In the genomic region with DNA sequence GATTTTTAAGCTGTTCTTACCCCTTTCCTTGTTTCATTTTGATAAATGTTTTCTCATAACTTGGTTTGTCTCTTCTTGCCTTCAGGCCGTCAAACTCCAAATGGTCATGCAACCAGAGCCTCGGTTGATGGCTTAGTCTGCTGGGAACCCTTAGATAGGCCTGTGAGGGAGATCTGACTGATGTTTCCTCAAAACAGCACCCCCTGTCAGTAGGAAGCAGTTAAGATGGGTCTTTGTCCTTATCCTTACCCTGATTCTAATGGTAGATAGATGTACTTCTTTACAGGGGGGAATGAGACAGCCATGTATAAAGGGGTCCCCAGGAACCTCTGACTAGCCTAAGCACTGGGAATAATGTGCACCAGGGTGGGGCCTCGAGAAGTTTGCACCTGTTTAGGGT, we compare ENCODE assay signal across 25 cellular contexts. TPM values are rescaled to one million over a fixed set of nuclear protein-coding genes. Genes with fewer than 3 reads are reported as not detected.
DNase-seq lines count a peak whose midpoint lies in the region; ATAC-seq and TF ChIP-seq lines count a peak whose summit lies in the region.
"Had no signal": no experiment of that assay in that cellular context is flagged by ENCODE, and none has a peak within 500 bp of the region (broad histone marks: within the 10 kb centered on the region; RNA-seq: fewer than 3 reads in every experiment).

No MANE protein-coding gene starts in this region.

- H3K4me3 Mint-ChIP-seq in CD14-positive monocyte: no peak overlapping the region
- H3K4me3 Mint-ChIP-seq: CD8-positive, alpha-beta T cell; T-helper 1 cell treated with Interleukin-12 subunit alpha and Interleukin-12 subunit beta and Interleukin-4 antibody, amounts not matched to agents 30 μg/mL and 1 μg/mL, for 36 hours had no signal

- no peak overlapping the region for H3K27ac ChIP-seq in suprapubic skin
- H3K27ac ChIP-seq: BLaER1 treated with 17β-estradiol and CSF1 and Interleukin-3, amounts not matched to agents 10 nM and 100 nM; SJSA1 had no signal

- H3K36me3 Mint-ChIP-seq in CD14-positive monocyte: no peaks in the 10 kb centered on the region
- no peaks in the 10 kb centered on the region for H3K36me3 Mint-ChIP-seq in activated naive CD4-positive, alpha-beta T cell treated with anti-CD3 and anti-CD28 coated beads, Interleukin-2, amount 50 U/mL, for 72 hours
- H3K36me3 Mint-ChIP-seq: CD8-positive, alpha-beta T cell had no signal

- H3K4me3 ChIP-seq in Jurkat, Clone E6-1 (ENCODE audit: low read length): no peak overlapping the region
- no peak overlapping the region for H3K4me3 ChIP-seq in suprapubic skin
- H3K4me3 ChIP-seq: BLaER1 treated with 17β-estradiol and CSF1 and Interleukin-3, amounts not matched to agents 10 nM and 100 nM; SJSA1 had no signal

- no peaks in the 10 kb centered on the region for H3K27me3 ChIP-seq in suprapubic skin
- H3K27me3 ChIP-seq: BLaER1 treated with 17β-estradiol and CSF1 and Interleukin-3, amounts not matched to agents 10 nM and 100 nM; SJSA1 had no signal

- DNase-seq in DMS53 (lab: John Stamatoyannopoulos, UW) (peak; percentile 1), DMS53 treated with DMSO at 0.1 percent for 48 hours (lab: John Stamatoyannopoulos, UW; ENCODE audit: unreplicated experiment) (no peak), SK-MEL-5 (ENCODE audit: low read depth, low spot score) (peak; percentile 25), iPS DF 4.7 (ENCODE audit: extremely low read depth, low spot score) (peak; percentile 11), CD14-positive monocyte (ENCODE audit: low spot score) (no peak), suprapubic skin (ENCODE audit: low spot score in 2 of 2) (no peak)
- peak; percentile 7 for DNase-seq in Jurkat, Clone E6-1 (ENCODE audit: low read depth, low spot score)
- DNase-seq in activated naive CD4-positive, alpha-beta T cell treated with anti-CD3 and anti-CD28 coated beads, Interleukin-2, amount 50 U/mL, for 72 hours (ENCODE audit: low spot score in 2 of 2): no peak
- DNase-seq: 8988T; Calu3; CD8-positive, alpha-beta T cell; DMS79; GOT3; Kasumi-1; NCI-H1048; NCI-H1417 treated with DMSO at 0.1 percent for 48 hours; NCI-H187; NCI-H2107; NCI-H446 treated with DMSO at 0.1 percent for 48 hours; NCI-H526 treated with DMSO at 0.1 percent for 48 hours; OCI-M1 had no signal

- 39% methylated on average over 3 of the region's 3 CpGs for WGBS in suprapubic skin

- intact Hi-C loops in CD14-positive monocyte (cut with micrococcal nuclease): no loop called here

- H3K4me1 Mint-ChIP-seq in CD14-positive monocyte: no peaks in the 10 kb centered on the region

- H3K27ac Mint-ChIP-seq in CD14-positive monocyte: no peak overlapping the region
- H3K27ac Mint-ChIP-seq in activated naive CD4-positive, alpha-beta T cell treated with anti-CD3 and anti-CD28 coated beads, Interleukin-2, amount 50 U/mL, for 72 hours: no peak overlapping the region
- H3K27ac Mint-ChIP-seq: CD8-positive, alpha-beta T cell; T-helper 1 cell treated with Interleukin-12 subunit alpha and Interleukin-12 subunit beta and Interleukin-4 antibody, amounts not matched to agents 30 μg/mL and 1 μg/mL, for 36 hours had no signal

- H3K4me1 ChIP-seq in suprapubic skin: no peaks in the 10 kb centered on the region
- H3K4me1 ChIP-seq: SJSA1 had no signal

- no peak for ATAC-seq in activated naive CD4-positive, alpha-beta T cell treated with anti-CD3 and anti-CD28 coated beads, Interleukin-2, amount 50 U/mL, for 72 hours
- ATAC-seq: CD8-positive, alpha-beta T cell had no signal

- H3K27me3 Mint-ChIP-seq in CD14-positive monocyte (ENCODE audit: low read depth in 3 of 3): peaks cover 0 to 2% (median 0%) of the 10 kb centered on the region in 3 donors

- no peaks in the 10 kb centered on the region for H3K36me3 ChIP-seq in suprapubic skin
- H3K36me3 ChIP-seq: BLaER1 treated with 17β-estradiol and CSF1 and Interleukin-3, amounts not matched to agents 10 nM and 100 nM; SJSA1 had no signal

- no peak for TF ChIP-seq EP300 in suprapubic skin (IDR thresholded peaks at IDR 0.05)

- peaks cover 2 to 28% (median 21%) of the 10 kb centered on the region in 7 donors for H3K9me3 Mint-ChIP-seq in CD14-positive monocyte
- H3K9me3 Mint-ChIP-seq in activated naive CD4-positive, alpha-beta T cell treated with anti-CD3 and anti-CD28 coated beads, Interleukin-2, amount 50 U/mL, for 72 hours: peaks cover 0 to 19% of the 10 kb centered on the region in 2 donors
- H3K9me3 Mint-ChIP-seq: CD8-positive, alpha-beta T cell; T-helper 1 cell treated with Interleukin-12 subunit alpha and Interleukin-12 subunit beta and Interleukin-4 antibody, amounts not matched to agents 30 μg/mL and 1 μg/mL, for 36 hours had no signal

- in situ Hi-C loops in SK-MEL-5 (cut with HindIII; ENCODE audit: low pct_unique_long_range_greater_than_20kb, low sequenced_read_pairs): no loop called here

- no peaks in the 10 kb centered on the region for H3K9me3 ChIP-seq in suprapubic skin
- H3K9me3 ChIP-seq: BLaER1 treated with 17β-estradiol and CSF1 and Interleukin-3, amounts not matched to agents 10 nM and 100 nM; SJSA1 had no signal

- no peak for TF ChIP-seq CTCF in CD14-positive monocyte (IDR thresholded peaks at IDR 0.05)
- TF ChIP-seq CTCF in suprapubic skin (IDR thresholded peaks at IDR 0.05): no peak

- TF ChIP-seq POLR2A in suprapubic skin (IDR thresholded peaks at IDR 0.05): no peak

RNA-seq across cellular contexts. Expression of a gene that starts 16.3 kb away (rescaled TPM):
- polyA plus RNA-seq in Jurkat, Clone E6-1 (2012; ENCODE audit: insufficient read depth, insufficient read length): not detected
- not detected in 2 replicates for total RNA-seq in SK-MEL-5 (2014; rRNA removed; shearing (Covaris generic))
- polyA plus RNA-seq in SK-MEL-5 (2015; cell fraction: cytosol; rRNA removed): not detected in 2 replicates
- not detected in 2 replicates for polyA plus RNA-seq in SK-MEL-5 (2015; cell fraction: nucleus; rRNA removed)
- polyA plus RNA-seq in CD14-positive monocyte: not detected
- total RNA-seq in activated naive CD4-positive, alpha-beta T cell treated with anti-CD3 and anti-CD28 coated beads, Interleukin-2, amount 50 U/mL, for 72 hours: not detected
- not detected for total RNA-seq in suprapubic skin
- total RNA-seq: Calu3; CD8-positive, alpha-beta T cell; MCF 10A; SJSA1 had no signal

RNA-seq across cellular contexts. Expression of a gene that starts 27.3 kb away (rescaled TPM):
- polyA plus RNA-seq in Jurkat, Clone E6-1 (2012; ENCODE audit: insufficient read depth, insufficient read length): not detected
- not detected in 2 replicates for total RNA-seq in SK-MEL-5 (2014; rRNA removed; shearing (Covaris generic))
- not detected in 2 replicates for polyA plus RNA-seq in SK-MEL-5 (2015; cell fraction: cytosol; rRNA removed)
- polyA plus RNA-seq in SK-MEL-5 (2015; cell fraction: nucleus; rRNA removed): not detected in 2 replicates
- not detected for polyA plus RNA-seq in CD14-positive monocyte
- not detected for total RNA-seq in activated naive CD4-positive, alpha-beta T cell treated with anti-CD3 and anti-CD28 coated beads, Interleukin-2, amount 50 U/mL, for 72 hours
- total RNA-seq in suprapubic skin: not detected
- total RNA-seq: Calu3; CD8-positive, alpha-beta T cell; MCF 10A; SJSA1 had no signal

RNA-seq across cellular contexts. Expression of a gene that starts 33.0 kb away (rescaled TPM):
- polyA plus RNA-seq in Jurkat, Clone E6-1 (2012; ENCODE audit: insufficient read depth, insufficient read length): not detected
- not detected in 2 replicates for total RNA-seq in SK-MEL-5 (2014; rRNA removed; shearing (Covaris generic))
- not detected in 2 replicates for polyA plus RNA-seq in SK-MEL-5 (2015; cell fraction: cytosol; rRNA removed)
- not detected in 2 replicates for polyA plus RNA-seq in SK-MEL-5 (2015; cell fraction: nucleus; rRNA removed)
- polyA plus RNA-seq in CD14-positive monocyte: not detected
- under 1 TPM in 1 of 2 donors, not detected in 1; 0.02 TPM for total RNA-seq in activated naive CD4-positive, alpha-beta T cell treated with anti-CD3 and anti-CD28 coated beads, Interleukin-2, amount 50 U/mL, for 72 hours
- not detected for total RNA-seq in suprapubic skin
- total RNA-seq: CD8-positive, alpha-beta T cell; MCF 10A; SJSA1 had no signal

RNA-seq across cellular contexts. Expression of a gene that starts 52.2 kb away (rescaled TPM):
- polyA plus RNA-seq in Jurkat, Clone E6-1 (2012; ENCODE audit: insufficient read depth, insufficient read length): not detected
- not detected in 2 replicates for total RNA-seq in SK-MEL-5 (2014; rRNA removed; shearing (Covaris generic))
- not detected in 2 replicates for polyA plus RNA-seq in SK-MEL-5 (2015; cell fraction: cytosol; rRNA removed)
- not detected in 2 replicates for polyA plus RNA-seq in SK-MEL-5 (2015; cell fraction: nucleus; rRNA removed)
- not detected for polyA plus RNA-seq in CD14-positive monocyte
- total RNA-seq in activated naive CD4-positive, alpha-beta T cell treated with anti-CD3 and anti-CD28 coated beads, Interleukin-2, amount 50 U/mL, for 72 hours: not detected
- not detected for total RNA-seq in suprapubic skin
- total RNA-seq: Calu3; CD8-positive, alpha-beta T cell; MCF 10A; SJSA1 had no signal

Comparison
In these comparisons a context has a peak if more than half of its experiments do, and no peak if none do; other contexts are left out.
1. DNase-seq: peak in DMS53 (single experiment), Jurkat, Clone E6-1 (single experiment), SK-MEL-5 (single experiment) and iPS DF 4.7 (single experiment); none in DMS53 treated with DMSO at 0.1 percent for 48 hours (single experiment), CD14-positive monocyte (single experiment), activated naive CD4-positive, alpha-beta T cell treated with anti-CD3 and anti-CD28 coated beads, Interleukin-2, amount 50 U/mL, for 72 hours (0 of 2) and suprapubic skin (0 of 2).